In the genomic region with DNA sequence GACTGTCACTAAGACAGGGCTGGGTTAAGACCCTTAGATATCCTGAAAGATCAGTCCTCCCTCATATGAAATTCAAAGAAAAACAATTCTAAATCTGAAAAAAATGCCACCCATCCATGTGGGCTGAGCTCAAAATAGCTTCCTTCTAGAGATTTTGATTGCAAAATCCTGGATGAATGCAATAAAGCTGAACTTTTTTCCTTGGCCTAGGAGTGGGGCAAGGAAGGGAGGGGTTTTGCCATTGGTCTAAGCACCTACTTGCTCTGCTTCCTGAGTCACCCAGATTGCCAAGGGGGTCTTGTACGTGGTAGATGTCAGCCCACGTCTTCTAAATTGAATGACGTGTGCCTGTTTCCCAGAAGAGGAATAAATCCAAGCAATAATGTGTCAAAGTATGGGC, we compare ENCODE assay signal across 10 cellular contexts. TPM values are rescaled to one million over a fixed set of nuclear protein-coding genes. Genes with fewer than 3 reads are reported as not detected.
DNase-seq lines count a peak whose midpoint lies in the region; ATAC-seq and TF ChIP-seq lines count a peak whose summit lies in the region.
"Had no signal": no experiment of that assay in that cellular context is flagged by ENCODE, and none has a peak within 500 bp of the region (broad histone marks: within the 10 kb centered on the region; RNA-seq: fewer than 3 reads in every experiment).

No MANE protein-coding gene starts in this region.

- H3K4me1 ChIP-seq in liver (ENCODE audit: control insufficient read depth in 4 of 4, insufficient read depth in 4 of 4, low read length in 3 of 4) = peaks cover 18 to 72% (median 48%) of the 10 kb centered on the region in 4 donors
- peaks cover 11 to 55% (median 39%) of the 10 kb centered on the region in 4 donors for H3K4me1 ChIP-seq in tibial artery
- H3K4me1 ChIP-seq in endodermal cell (ENCODE audit: control insufficient read depth, insufficient read depth, low read length) = no peaks in the 10 kb centered on the region

- no peak overlapping the region for H3K4me3 ChIP-seq in MG63
- no peak overlapping the region for H3K4me3 ChIP-seq in liver (ENCODE audit: low read depth in 1 of 3, low read length in 3 of 3)
- H3K4me3 ChIP-seq in tibial artery = peak overlapping the region in 1 of 2 donors; percentile 10
- no peak overlapping the region for H3K4me3 ChIP-seq in endodermal cell (ENCODE audit: low read length)

- H3K36me3 Mint-ChIP-seq in endodermal cell (ENCODE audit: low read depth) = no peaks in the 10 kb centered on the region

- no peak overlapping the region for H3K9ac ChIP-seq in liver (ENCODE audit: low read depth in 1 of 2, low read length in 2 of 2)
- no peak overlapping the region for H3K9ac ChIP-seq in endodermal cell (ENCODE audit: extremely low read depth, low read length, poor library complexity, severe bottlenecking)

- H3K27me3 Mint-ChIP-seq in endodermal cell (ENCODE audit: insufficient read depth) = peaks cover 29% of the 10 kb centered on the region

- intact Hi-C loops in tibial artery (cut with DNase I; ENCODE audit: low total_unique reads) = no loop called here

- H3K9me3 ChIP-seq in MG63 (no peaks in the 10 kb centered on the region), liver (ENCODE audit: control insufficient read depth in 4 of 4, low read length in 3 of 4) (no peaks in the 10 kb centered on the region), tibial artery (no peaks in the 10 kb centered on the region), endodermal cell (ENCODE audit: control insufficient read depth, low read length) (no peaks in the 10 kb centered on the region)

- H3K9me3 Mint-ChIP-seq in endodermal cell = no peaks in the 10 kb centered on the region

- H3K4me1 Mint-ChIP-seq in endodermal cell = peaks cover 17% of the 10 kb centered on the region

- peak in 1 of 2 donors; percentile 11 for TF ChIP-seq RAD21 in liver (IDR thresholded peaks at IDR 0.05)

- no peak for ATAC-seq in GM19397 (IDR thresholded peaks at IDR 0.05; ENCODE audit: unreplicated experiment)

- peak; percentile 61 for DNase-seq in MG63
- DNase-seq in tibial artery = no peak
- no peak for DNase-seq in NCI-H128 (lab: John Stamatoyannopoulos, UW; ENCODE audit: unreplicated experiment)
- DNase-seq in endodermal cell = no peak
- DNase-seq in KG1 (lab: John Stamatoyannopoulos, UW) = no peak
- DNase-seq: activated CD4-positive, alpha-beta T cell treated with anti-CD3 and anti-CD28 coated beads for 1 hour; NCI-H774 had no signal

- WGBS in liver = 43% methylated on average over 3 of the region's 3 CpGs
- 94 to 96% methylated on average over 3 of the region's 3 CpGs for WGBS in endodermal cell (ENCODE audit: insufficient coverage in 1 of 2, insufficient read length in 1 of 2), 2 experiments

- no peak overlapping the region for H3K27ac Mint-ChIP-seq in endodermal cell

- H3K4me3 Mint-ChIP-seq in endodermal cell = no peak overlapping the region

- H3K27ac ChIP-seq in cingulate gyrus (ENCODE audit: low read depth, low read length) = peak overlapping the region; percentile 34
- peak overlapping the region; percentile 95 to 96 for H3K27ac ChIP-seq in liver (ENCODE audit: low read depth in 1 of 2, low read length in 2 of 2)
- peak overlapping the region; percentile 85 to 86 for H3K27ac ChIP-seq in tibial artery
- no peak overlapping the region for H3K27ac ChIP-seq in endodermal cell (ENCODE audit: low read depth, low read length)

- H3K27me3 ChIP-seq in MG63 (no peaks in the 10 kb centered on the region), liver (ENCODE audit: control insufficient read depth in 4 of 4, insufficient read depth in 4 of 4, low read length in 3 of 4) (no peaks in the 10 kb centered on the region), tibial artery (no peaks in the 10 kb centered on the region), endodermal cell (ENCODE audit: control insufficient read depth, insufficient read depth, low read length, poor library complexity, severe bottlenecking) (peaks cover 9% of the 10 kb centered on the region)

- TF ChIP-seq CTCF in liver (IDR thresholded peaks at IDR 0.05; ENCODE audit: low read depth, low read length, missing input control) (no peak), tibial artery (IDR thresholded peaks at IDR 0.05) (no peak), endodermal cell (conservative IDR thresholded peaks at IDR 0.05) (no peak)

- H3K36me3 ChIP-seq in MG63 (peaks cover 3% of the 10 kb centered on the region; the same call in 1 of the 2 replicates), liver (ENCODE audit: control insufficient read depth in 4 of 4, insufficient read depth in 3 of 4, low read depth in 1 of 4, low read length in 3 of 4) (peaks cover 0 to 2% (median 0%) of the 10 kb centered on the region in 4 donors), tibial artery (no peaks in the 10 kb centered on the region), endodermal cell (ENCODE audit: control insufficient read depth, insufficient read depth, low read length) (no peaks in the 10 kb centered on the region)

TF ChIP-seq in liver, 16 proteins besides CTCF, POLR2A, EP300 and RAD21:
- TF ChIP-seq NR2F2 (IDR thresholded peaks at IDR 0.05) = no peak
- no peak for TF ChIP-seq FOXA1 (IDR thresholded peaks at IDR 0.05)
- no peak for TF ChIP-seq FOXA2 (IDR thresholded peaks at IDR 0.05)
- TF ChIP-seq GABPA (IDR thresholded peaks at IDR 0.05 in 1 of 2, conservative IDR thresholded peaks at IDR 0.05 in 1 of 2) = no peak
- TF ChIP-seq TAF1 (conservative IDR thresholded peaks at IDR 0.05) = no peak
- TF ChIP-seq EGR1 (IDR thresholded peaks at IDR 0.05; ENCODE audit: low read depth in 2 of 2) = no peak
- no peak for TF ChIP-seq YY1 (IDR thresholded peaks at IDR 0.05)
- TF ChIP-seq, protein P1, sequence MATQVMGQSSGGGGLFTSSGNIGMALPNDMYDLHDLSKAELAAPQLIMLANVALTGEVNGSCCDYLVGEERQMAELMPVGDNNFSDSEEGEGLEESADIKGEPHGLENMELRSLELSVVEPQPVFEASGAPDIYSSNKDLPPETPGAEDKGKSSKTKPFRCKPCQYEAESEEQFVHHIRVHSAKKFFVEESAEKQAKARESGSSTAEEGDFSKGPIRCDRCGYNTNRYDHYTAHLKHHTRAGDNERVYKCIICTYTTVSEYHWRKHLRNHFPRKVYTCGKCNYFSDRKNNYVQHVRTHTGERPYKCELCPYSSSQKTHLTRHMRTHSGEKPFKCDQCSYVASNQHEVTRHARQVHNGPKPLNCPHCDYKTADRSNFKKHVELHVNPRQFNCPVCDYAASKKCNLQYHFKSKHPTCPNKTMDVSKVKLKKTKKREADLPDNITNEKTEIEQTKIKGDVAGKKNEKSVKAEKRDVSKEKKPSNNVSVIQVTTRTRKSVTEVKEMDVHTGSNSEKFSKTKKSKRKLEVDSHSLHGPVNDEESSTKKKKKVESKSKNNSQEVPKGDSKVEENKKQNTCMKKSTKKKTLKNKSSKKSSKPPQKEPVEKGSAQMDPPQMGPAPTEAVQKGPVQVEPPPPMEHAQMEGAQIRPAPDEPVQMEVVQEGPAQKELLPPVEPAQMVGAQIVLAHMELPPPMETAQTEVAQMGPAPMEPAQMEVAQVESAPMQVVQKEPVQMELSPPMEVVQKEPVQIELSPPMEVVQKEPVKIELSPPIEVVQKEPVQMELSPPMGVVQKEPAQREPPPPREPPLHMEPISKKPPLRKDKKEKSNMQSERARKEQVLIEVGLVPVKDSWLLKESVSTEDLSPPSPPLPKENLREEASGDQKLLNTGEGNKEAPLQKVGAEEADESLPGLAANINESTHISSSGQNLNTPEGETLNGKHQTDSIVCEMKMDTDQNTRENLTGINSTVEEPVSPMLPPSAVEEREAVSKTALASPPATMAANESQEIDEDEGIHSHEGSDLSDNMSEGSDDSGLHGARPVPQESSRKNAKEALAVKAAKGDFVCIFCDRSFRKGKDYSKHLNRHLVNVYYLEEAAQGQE (IDR thresholded peaks at IDR 0.05) = no peak
- TF ChIP-seq, protein P2, sequence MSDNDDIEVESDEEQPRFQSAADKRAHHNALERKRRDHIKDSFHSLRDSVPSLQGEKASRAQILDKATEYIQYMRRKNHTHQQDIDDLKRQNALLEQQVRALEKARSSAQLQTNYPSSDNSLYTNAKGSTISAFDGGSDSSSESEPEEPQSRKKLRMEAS (IDR thresholded peaks at IDR 0.05) = peak; percentile 46
- TF ChIP-seq, protein P3, sequence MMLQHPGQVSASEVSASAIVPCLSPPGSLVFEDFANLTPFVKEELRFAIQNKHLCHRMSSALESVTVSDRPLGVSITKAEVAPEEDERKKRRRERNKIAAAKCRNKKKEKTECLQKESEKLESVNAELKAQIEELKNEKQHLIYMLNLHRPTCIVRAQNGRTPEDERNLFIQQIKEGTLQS (IDR thresholded peaks at IDR 0.05) = no peak
- TF ChIP-seq JUND (IDR thresholded peaks at IDR 0.05) = peak in 1 of 2 donors; percentile 19
- TF ChIP-seq HNF4A (conservative IDR thresholded peaks at IDR 0.05) = no peak
- TF ChIP-seq, protein P4, sequence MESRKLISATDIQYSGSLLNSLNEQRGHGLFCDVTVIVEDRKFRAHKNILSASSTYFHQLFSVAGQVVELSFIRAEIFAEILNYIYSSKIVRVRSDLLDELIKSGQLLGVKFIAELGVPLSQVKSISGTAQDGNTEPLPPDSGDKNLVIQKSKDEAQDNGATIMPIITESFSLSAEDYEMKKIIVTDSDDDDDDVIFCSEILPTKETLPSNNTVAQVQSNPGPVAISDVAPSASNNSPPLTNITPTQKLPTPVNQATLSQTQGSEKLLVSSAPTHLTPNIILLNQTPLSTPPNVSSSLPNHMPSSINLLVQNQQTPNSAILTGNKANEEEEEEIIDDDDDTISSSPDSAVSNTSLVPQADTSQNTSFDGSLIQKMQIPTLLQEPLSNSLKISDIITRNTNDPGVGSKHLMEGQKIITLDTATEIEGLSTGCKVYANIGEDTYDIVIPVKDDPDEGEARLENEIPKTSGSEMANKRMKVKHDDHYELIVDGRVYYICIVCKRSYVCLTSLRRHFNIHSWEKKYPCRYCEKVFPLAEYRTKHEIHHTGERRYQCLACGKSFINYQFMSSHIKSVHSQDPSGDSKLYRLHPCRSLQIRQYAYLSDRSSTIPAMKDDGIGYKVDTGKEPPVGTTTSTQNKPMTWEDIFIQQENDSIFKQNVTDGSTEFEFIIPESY (IDR thresholded peaks at IDR 0.05) = no peak
- no peak for TF ChIP-seq SP1 (IDR thresholded peaks at IDR 0.05)
- no peak for TF ChIP-seq RXRA (IDR thresholded peaks at IDR 0.05)
- TF ChIP-seq HNF4G (IDR thresholded peaks at IDR 0.05) = no peak
TF ChIP-seq in liver: peak in this region for 2.

RNA-seq across cellular contexts. Expression of a gene that starts 15.3 kb away (rescaled TPM):
- total RNA-seq in MG63 (2014; rRNA removed; shearing (Covaris generic); ENCODE audit: low replicate concordance) = 32.9 and 38.2 TPM in 2 replicates
- total RNA-seq in liver (10 to 100 TPM in 1 of 2 donors, 1 to 10 TPM in 1; 4.0 to 12.2 TPM), endodermal cell (1 to 10 TPM; 7.8 to 9.6 TPM)
- polyA plus RNA-seq in liver = 1 to 10 TPM; 5.2 to 5.7 TPM
- polyA plus RNA-seq in endodermal cell (2013, experiment 1 of 2) = 36.7 TPM
- 35.6 TPM for polyA plus RNA-seq in endodermal cell (2013, experiment 2 of 2)
